ENCODE assay signal across 24 cellular contexts in the genomic region with DNA sequence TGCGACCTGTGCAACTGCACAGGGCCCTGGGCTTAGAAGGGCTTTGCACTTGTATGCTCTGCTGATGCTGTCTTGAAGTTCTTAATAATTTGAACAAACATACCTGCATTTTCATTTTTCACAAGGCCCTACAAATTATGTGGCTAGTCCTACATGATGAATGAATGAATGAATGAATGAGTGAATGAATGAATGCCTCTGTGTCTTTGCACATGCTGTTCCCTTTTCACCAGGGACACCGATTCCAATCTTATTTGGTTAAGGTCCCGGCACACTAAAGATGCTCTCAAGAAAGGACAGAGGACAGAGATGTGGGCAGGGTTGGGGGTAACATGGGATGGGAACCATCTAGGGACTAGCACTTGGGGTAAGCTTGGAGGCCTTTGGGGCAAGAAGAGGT.
"Had no signal": no experiment of that assay in that cellular context is flagged by ENCODE, and none has a peak within 500 bp of the region (broad histone marks: within the 10 kb centered on the region; RNA-seq: fewer than 3 reads in every experiment).

No MANE protein-coding gene starts in this region.

- H3K4me2 ChIP-seq: hepatocyte had no signal

- H3K36me3 Mint-ChIP-seq: mesothelial cell of epicardium, naive B cell had no signal

- H3K27ac Mint-ChIP-seq: mesothelial cell of epicardium, naive B cell had no signal

- H3K27me3 ChIP-seq: dorsolateral prefrontal cortex, esophagus muscularis mucosa, foreskin keratinocyte, gastroesophageal sphincter, heart left ventricle, hepatocyte, left lung had no signal

- H3K4me1 ChIP-seq: left lung had no signal

- H3K4me3 ChIP-seq: coronary artery, dorsolateral prefrontal cortex, esophagus muscularis mucosa, gastroesophageal sphincter, heart left ventricle, hepatocyte, left lung, lower lobe of right lung, mucosa of descending colon had no signal

- H3K4me1 Mint-ChIP-seq: naive B cell had no signal

- H3K79me2 ChIP-seq: hepatocyte had no signal

- ATAC-seq: foreskin keratinocyte, gastroesophageal sphincter, heart left ventricle, left cardiac atrium, left lung, left ventricle myocardium superior, lower lobe of right lung, mucosa of descending colon had no signal

- FAIRE-seq: colon, endothelial cell of umbilical vein, frontal cortex, islet of Langerhans, keratinocyte had no signal

- H3K9me3 Mint-ChIP-seq: mesothelial cell of epicardium had no signal

- H3K4me3 Mint-ChIP-seq: mesothelial cell of epicardium, naive B cell had no signal

- H3K27ac ChIP-seq: coronary artery, dorsolateral prefrontal cortex, esophagus muscularis mucosa, foreskin keratinocyte, gastroesophageal sphincter, heart left ventricle, hepatocyte, left lung, lower lobe of right lung had no signal

- H3K9me3 ChIP-seq: esophagus muscularis mucosa, gastroesophageal sphincter, heart left ventricle, left lung, lower lobe of right lung, mucosa of descending colon had no signal

- H3K36me3 ChIP-seq: esophagus muscularis mucosa, gastroesophageal sphincter, heart left ventricle, left lung, lower lobe of right lung had no signal

- DNase-seq: dermis blood vessel endothelial cell; dorsolateral prefrontal cortex; effector CD4-positive, alpha-beta T cell; effector memory CD4-positive, alpha-beta T cell; foreskin keratinocyte; heart left ventricle; hypothalamus; left cardiac atrium; left lung; left ventricle myocardium superior; lower lobe of right lung; mesenchymal stem cell; mucosa of descending colon; naive B cell had no signal

- H2AFZ ChIP-seq: hepatocyte had no signal
